20 cellular contexts compared by ENCODE assay signal in genomic region chr11:1773711-1774550, GRCh38. TPM values are rescaled to one million over a fixed set of nuclear protein-coding genes. Genes with fewer than 3 reads are reported as not detected.
A peak's percentile ranks its signal among the peaks of the same experiment; 100 is the strongest.
DNase-seq lines count a peak whose midpoint lies in the region; ATAC-seq and TF ChIP-seq lines count a peak whose summit lies in the region.
"Had no signal": no experiment of that assay in that cellular context is flagged by ENCODE, and none has a peak within 500 bp of the region (broad histone marks: within the 10 kb centered on the region; RNA-seq: fewer than 3 reads in every experiment).

No MANE protein-coding gene starts in this region.

- ATAC-seq in Right ventricle myocardium superior (ENCODE audit: poor library complexity) = no peak
- no peak for ATAC-seq in heart left ventricle
- ATAC-seq in RWPE2 (ENCODE audit: low read depth) = no peak
- no peak for ATAC-seq in natural killer cell
- ATAC-seq in GM18517 (IDR thresholded peaks at IDR 0.05; ENCODE audit: unreplicated experiment) = no peak
- no peak for ATAC-seq in HG02938 (IDR thresholded peaks at IDR 0.05; ENCODE audit: unreplicated experiment)
- ATAC-seq: activated CD4-positive, alpha-beta T cell treated with anti-CD3 and anti-CD28 coated beads for 36 hours; activated naive CD4-positive, alpha-beta T cell treated with anti-CD3 and anti-CD28 coated beads, Interleukin-2, amount 50 U/mL, for 72 hours; K562 had no signal

- intact Hi-C loops in Right ventricle myocardium superior (cut with DNase I) = no loop called here
- intact Hi-C loops in heart left ventricle (cut with DNase I) = loop anchor here in 1 of 10 donors (10.0 kb wide), 1 partner anchor 51 kb away; no protein-coding TSS in a partner anchor
- intact Hi-C loops in natural killer cell (cut with micrococcal nuclease) = loop anchor here (10.0 kb wide), 1 partner anchor 51 kb away; no protein-coding TSS in a partner anchor
- intact Hi-C loops in stomach (cut with DNase I; ENCODE audit: low total_unique reads) = no loop called here

- H3K9me3 Mint-ChIP-seq in natural killer cell = no peaks in the 10 kb centered on the region
- H3K9me3 Mint-ChIP-seq: activated naive CD4-positive, alpha-beta T cell treated with anti-CD3 and anti-CD28 coated beads, Interleukin-2, amount 50 U/mL, for 72 hours; CD8-positive, alpha-beta memory T cell had no signal

- H3K27ac ChIP-seq in heart left ventricle = no peak overlapping the region
- peak overlapping the region; percentile 82 for H3K27ac ChIP-seq in RWPE2 (ENCODE audit: poor library complexity, severe bottlenecking)
- H3K27ac ChIP-seq in stomach = peak overlapping the region in 1 of 5 donors; percentile 80

- 90 to 97% (median 93%) methylated on average over 14 to 15 of the region's 15 CpGs for WGBS in heart left ventricle, 4 donors
- whole genome bisulfite sequencing in stomach, 5 donors = 89 to 95% (median 94%) methylated on average over 15 of the region's 15 CpGs

- H3K9me3 ChIP-seq in heart left ventricle = peaks cover 0 to 5% (median 0%) of the 10 kb centered on the region in 12 donors
- no peaks in the 10 kb centered on the region for H3K9me3 ChIP-seq in RWPE2 (ENCODE audit: severe bottlenecking)
- peaks cover 0 to 4% (median 0%) of the 10 kb centered on the region in 4 donors for H3K9me3 ChIP-seq in stomach
- H3K9me3 ChIP-seq: uterus had no signal

- H3K4me3 Mint-ChIP-seq in natural killer cell = peak overlapping the region; percentile 53
- H3K4me3 Mint-ChIP-seq: activated CD4-positive, alpha-beta T cell treated with anti-CD3 and anti-CD28 coated beads for 36 hours; H9 had no signal

- H3K4me1 ChIP-seq in heart left ventricle (peaks cover 0 to 37% (median 0%) of the 10 kb centered on the region in 12 donors), RWPE2 (ENCODE audit: insufficient read depth, poor library complexity, severe bottlenecking) (peaks cover 27% of the 10 kb centered on the region), stomach (peaks cover 10 to 40% (median 14%) of the 10 kb centered on the region in 4 donors)
- H3K4me1 ChIP-seq: uterus had no signal

- H3K27ac Mint-ChIP-seq in natural killer cell = peak overlapping the region in 1 of 2 donors; percentile 90
- H3K27ac Mint-ChIP-seq: activated CD4-positive, alpha-beta T cell treated with anti-CD3 and anti-CD28 coated beads for 36 hours; CD8-positive, alpha-beta memory T cell had no signal

- H3K27me3 ChIP-seq in heart left ventricle (peaks cover 0 to 8% (median 0%) of the 10 kb centered on the region in 9 donors), RWPE2 (ENCODE audit: insufficient read depth, poor library complexity, severe bottlenecking) (no peaks in the 10 kb centered on the region), stomach (no peaks in the 10 kb centered on the region)
- H3K27me3 ChIP-seq: uterus had no signal

- no peak overlapping the region for H3K4me3 ChIP-seq in heart left ventricle
- no peak overlapping the region for H3K4me3 ChIP-seq in RWPE2 (ENCODE audit: severe bottlenecking)
- H3K4me3 ChIP-seq in stomach = no peak overlapping the region
- H3K4me3 ChIP-seq: K562, skin epidermis, uterus had no signal

- peaks cover 42 to 49% of the 10 kb centered on the region in 2 donors for H3K4me1 Mint-ChIP-seq in natural killer cell

- TF ChIP-seq EP300 in stomach (IDR thresholded peaks at IDR 0.05) = no peak

- TF ChIP-seq POLR2A in heart left ventricle (IDR thresholded peaks at IDR 0.05) (no peak), stomach (IDR thresholded peaks at IDR 0.05) (no peak)

- no peaks in the 10 kb centered on the region for H3K36me3 ChIP-seq in heart left ventricle
- no peaks in the 10 kb centered on the region for H3K36me3 ChIP-seq in RWPE2 (ENCODE audit: low read depth)
- H3K36me3 ChIP-seq in stomach = no peaks in the 10 kb centered on the region
- H3K36me3 ChIP-seq: uterus had no signal

- no peaks in the 10 kb centered on the region for H3K27me3 Mint-ChIP-seq in natural killer cell (ENCODE audit: low read depth in 2 of 2)
- H3K27me3 Mint-ChIP-seq: activated CD4-positive, alpha-beta T cell treated with anti-CD3 and anti-CD28 coated beads for 36 hours had no signal

- TF ChIP-seq CTCF in heart left ventricle (IDR thresholded peaks at IDR 0.05) (no peak), RWPE2 (IDR thresholded peaks at IDR 0.05; ENCODE audit: poor library complexity, severe bottlenecking) (no peak), natural killer cell (IDR thresholded peaks at IDR 0.05) (no peak), stomach (IDR thresholded peaks at IDR 0.05) (no peak)

- H3K36me3 Mint-ChIP-seq in natural killer cell = no peaks in the 10 kb centered on the region
- H3K36me3 Mint-ChIP-seq: activated naive CD4-positive, alpha-beta T cell treated with anti-CD3 and anti-CD28 coated beads, Interleukin-2, amount 50 U/mL, for 72 hours; CD8-positive, alpha-beta memory T cell had no signal

- DNase-seq in Right ventricle myocardium superior (peak; percentile 22), heart left ventricle (no peak), RWPE2 (ENCODE audit: low spot score) (peak; percentile 29), natural killer cell (no peak), stomach (no peak), NCI-H146 (lab: John Stamatoyannopoulos, UW) (no peak)
- DNase-seq: activated CD4-positive, alpha-beta T cell treated with anti-CD3 and anti-CD28 coated beads for 36 hours; cortex of kidney; H9; MV-4-11; NCI-H2029; NCI-H446 treated with DMSO at 0.1 percent for 48 hours; stimulated activated CD4-positive, alpha-beta T cell treated with anti-CD3 and anti-CD28 coated beads, Interleukin-4, amount 100 ng/mL, for 1 hour had no signal

RNA-seq across cellular contexts. Expression of gene CTSD, which starts 10.2 kb away (rescaled TPM):
- total RNA-seq in Right ventricle myocardium superior (986 TPM), heart left ventricle (1,000 to 10,000 TPM in 3 of 9 donors, 100 to 1,000 TPM in 6; 580 to 1,779 (median 722) TPM), natural killer cell (100 to 1,000 TPM; 388 to 446 (median 415) TPM), stomach (100 to 1,000 TPM; 115 to 590 (median 210) TPM)
- polyA plus RNA-seq in heart left ventricle (1,000 to 10,000 TPM in 1 of 2 donors, 100 to 1,000 TPM in 1; 420 to 1,089 TPM), stomach (100 to 1,000 TPM; 173 to 538 (median 529) TPM)

RNA-seq across cellular contexts. Expression of gene IFITM10, which starts 23.5 kb away (rescaled TPM):
- 1.1 TPM for total RNA-seq in Right ventricle myocardium superior
- total RNA-seq in heart left ventricle = 1 to 10 TPM in 1 of 9 donors, under 1 TPM in 8; 0.23 to 3.6 (median 0.56) TPM
- under 1 TPM; 0.12 to 0.19 TPM for polyA plus RNA-seq in heart left ventricle
- 1 to 10 TPM; 5.5 to 8.1 (median 6.5) TPM for total RNA-seq in natural killer cell
- total RNA-seq in stomach = under 1 TPM in 1 of 5 donors, not detected in 4; 0.72 TPM
- polyA plus RNA-seq in stomach = 1 to 10 TPM in 1 of 3 donors, under 1 TPM in 2; 0.19 to 1.1 (median 0.95) TPM

Comparison
In these comparisons a context has a peak if more than half of its experiments do, and no peak if none do; other contexts are left out.
1. DNase-seq: peak in Right ventricle myocardium superior (single experiment) and RWPE2 (single experiment); none in heart left ventricle (0 of 5), natural killer cell (single experiment), stomach (single experiment) and NCI-H146 (single experiment).